Comparison of ENCODE assay signal across 8 cellular contexts in genomic region chr7:128476402-128477335, GRCh38. TPM values are rescaled to one million over a fixed set of nuclear protein-coding genes. Genes with fewer than 3 reads are reported as not detected.
A peak's percentile ranks its signal among the peaks of the same experiment; 100 is the strongest.
DNase-seq lines count a peak whose midpoint lies in the region; ATAC-seq and TF ChIP-seq lines count a peak whose summit lies in the region.
"Not testable (repeated sequence)": the region's sequence is repeated elsewhere in the genome, so short reads cannot be mapped to it uniquely, and the experiment has no call there.

A gene with protein sequence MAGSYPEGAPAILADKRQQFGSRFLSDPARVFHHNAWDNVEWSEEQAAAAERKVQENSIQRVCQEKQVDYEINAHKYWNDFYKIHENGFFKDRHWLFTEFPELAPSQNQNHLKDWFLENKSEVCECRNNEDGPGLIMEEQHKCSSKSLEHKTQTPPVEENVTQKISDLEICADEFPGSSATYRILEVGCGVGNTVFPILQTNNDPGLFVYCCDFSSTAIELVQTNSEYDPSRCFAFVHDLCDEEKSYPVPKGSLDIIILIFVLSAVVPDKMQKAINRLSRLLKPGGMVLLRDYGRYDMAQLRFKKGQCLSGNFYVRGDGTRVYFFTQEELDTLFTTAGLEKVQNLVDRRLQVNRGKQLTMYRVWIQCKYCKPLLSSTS (plus strand): TSS chr7:128476748. CDS start chr7:128476766, 18 bp downstream.

- not testable (repeated sequence) for H3K36me3 Mint-ChIP-seq in activated naive CD4-positive, alpha-beta T cell treated with anti-CD3 and anti-CD28 coated beads, Interleukin-2, amount 50 U/mL, for 24 hours

- DNase-seq in GM10266 (ENCODE audit: extremely low spot score) (peak; percentile 71), NCI-H1048 (lab: John Stamatoyannopoulos, UW) (peak; percentile 93), SK-N-SH (peak; percentile 89), glomerular visceral epithelial cell (ENCODE audit: extremely low spot score) (peak; percentile 93), osteoblast (ENCODE audit: insufficient read length, low spot score, missing footprints) (peak; percentile 90)

- H3K27ac Mint-ChIP-seq in activated naive CD4-positive, alpha-beta T cell treated with anti-CD3 and anti-CD28 coated beads, Interleukin-2, amount 50 U/mL, for 24 hours = peak within 1 kb of the TSS; percentile 99

- H3K36me3 ChIP-seq in SK-N-SH (replicated peaks in 1 of 2; ENCODE audit: control insufficient read depth in 1 of 2, insufficient read depth in 2 of 2, low read length in 1 of 2) = peaks cover 18 to 22% of the 10 kb centered on the region in 2 experiments
- peaks cover 11% of the 10 kb centered on the region for H3K36me3 ChIP-seq in osteoblast (ENCODE audit: insufficient read depth, low read length)
- H3K36me3 ChIP-seq in thymus (ENCODE audit: control insufficient read depth, insufficient read depth) = not testable (repeated sequence)

- not testable (repeated sequence) for TF ChIP-seq RAD21 in SK-N-SH (IDR thresholded peaks at IDR 0.05; ENCODE audit: low read length)

- 1% methylated on average over 52 of the region's 62 CpGs for WGBS in SK-N-SH (ENCODE audit: low lambda C conversion rate)
- WGBS in thymus = under 1% methylated on average over 62 of the region's 62 CpGs

- peak within 1 kb of the TSS; percentile 100 for H2AFZ ChIP-seq in SK-N-SH (ENCODE audit: low read depth)
- H2AFZ ChIP-seq in osteoblast (ENCODE audit: low read length) = peak within 1 kb of the TSS; percentile 91

- peak within 1 kb of the TSS; percentile 91 for H3K4me3 Mint-ChIP-seq in activated naive CD4-positive, alpha-beta T cell treated with anti-CD3 and anti-CD28 coated beads, Interleukin-2, amount 50 U/mL, for 24 hours

- H3K9me3 ChIP-seq in SK-N-SH; osteoblast (ENCODE audit: low read depth, low read length); thymus (ENCODE audit: control insufficient read depth): not testable (repeated sequence)

- peaks cover 20% of the 10 kb centered on the region for H3F3A ChIP-seq in SK-N-SH (replicated peaks; ENCODE audit: insufficient read depth)

- not testable (repeated sequence) for H3K9me2 ChIP-seq in SK-N-SH

- TF ChIP-seq EP300 in SK-N-SH (IDR thresholded peaks at IDR 0.05; ENCODE audit: borderline replicate concordance in 1 of 2, low read depth in 1 of 2, low read length in 1 of 2) = not testable (repeated sequence)

- POLR2A ChIA-PET in SK-N-SH (lab: Yijun Ruan, JAX) = interaction anchor here (1.2 kb wide), 3 partner anchors 21 to 129 kb away, joined by 3 to 6 read pairs (median 3); partner anchors contain the start of gene HILPDA

- not testable (repeated sequence) for H3K9me3 Mint-ChIP-seq in activated naive CD4-positive, alpha-beta T cell treated with anti-CD3 and anti-CD28 coated beads, Interleukin-2, amount 50 U/mL, for 24 hours

- H3K27me3 ChIP-seq in SK-N-SH (ENCODE audit: insufficient read depth); osteoblast (ENCODE audit: insufficient read depth, low read length); thymus (ENCODE audit: control insufficient read depth, insufficient read depth): not testable (repeated sequence)

- CTCF ChIA-PET in SK-N-SH (lab: Yijun Ruan, JAX) = interaction anchor here (0.7 to 5.9 kb wide), 13 partner anchors 15 to 626 kb away, joined by 3 to 49 read pairs (median 4); no protein-coding TSS in a partner anchor

- not testable (repeated sequence) for H4K20me1 ChIP-seq in SK-N-SH (ENCODE audit: insufficient read depth); osteoblast (ENCODE audit: insufficient read depth, low read length)

- peak within 1 kb of the TSS; percentile 91 for H3K9ac ChIP-seq in SK-N-SH

- TF ChIP-seq CTCF in GM10266 (IDR thresholded peaks at IDR 0.05; ENCODE audit: control insufficient read depth, insufficient read depth, low read depth, missing control alignments) (peak; percentile 50), SK-N-SH (IDR thresholded peaks at IDR 0.05) (peak; percentile 46), osteoblast (IDR thresholded peaks at IDR 0.05; ENCODE audit: extremely low read depth, low read depth, low read length) (peak; percentile 28)

- H3K4me2 ChIP-seq in SK-N-SH = peak within 1 kb of the TSS; percentile 77
- H3K4me2 ChIP-seq in osteoblast (ENCODE audit: insufficient read depth, low read length) = peak within 1 kb of the TSS; percentile 90

- peak within 1 kb of the TSS; percentile 70 to 82 for H3K27ac ChIP-seq in SK-N-SH (ENCODE audit: low read depth in 2 of 2, low read length in 1 of 2)
- peak within 1 kb of the TSS; percentile 82 for H3K27ac ChIP-seq in osteoblast (ENCODE audit: low read depth, low read length)
- peak within 1 kb of the TSS; percentile 87 for H3K27ac ChIP-seq in thymus (ENCODE audit: low read depth)

- H3K4me3 ChIP-seq in SK-N-SH (ENCODE audit: low read depth in 2 of 2, low read length in 1 of 2) (peak within 1 kb of the TSS; percentile 89 to 99), osteoblast (ENCODE audit: insufficient read depth, low read length) (peak within 1 kb of the TSS; percentile 84), thymus (ENCODE audit: low read length) (peak within 1 kb of the TSS; percentile 67)

- not testable (repeated sequence) for H3K27me3 Mint-ChIP-seq in activated naive CD4-positive, alpha-beta T cell treated with anti-CD3 and anti-CD28 coated beads, Interleukin-2, amount 50 U/mL, for 24 hours

- peaks cover 50% of the 10 kb centered on the region for H3K79me2 ChIP-seq in SK-N-SH (ENCODE audit: insufficient read depth)
- peaks cover 27% of the 10 kb centered on the region for H3K79me2 ChIP-seq in osteoblast (ENCODE audit: insufficient read depth, low read length)

- peak; percentile 96 for ATAC-seq in HG02588 (IDR thresholded peaks at IDR 0.05; ENCODE audit: unreplicated experiment)

- H3K4me1 Mint-ChIP-seq in activated naive CD4-positive, alpha-beta T cell treated with anti-CD3 and anti-CD28 coated beads, Interleukin-2, amount 50 U/mL, for 24 hours = peaks cover 26% of the 10 kb centered on the region

- H3K4me1 ChIP-seq in SK-N-SH (ENCODE audit: control insufficient read depth in 1 of 2, insufficient read depth in 2 of 2, low read depth in 1 of 2, low read length in 1 of 2); thymus (ENCODE audit: control insufficient read depth, insufficient read depth, low read length): not testable (repeated sequence)
- peaks cover 15% of the 10 kb centered on the region for H3K4me1 ChIP-seq in osteoblast (ENCODE audit: insufficient read depth, low read length)

TF ChIP-seq in SK-N-SH, 30 proteins besides CTCF, POLR2A, EP300 and RAD21 (continues in another document):
- TF ChIP-seq GABPA (IDR thresholded peaks at IDR 0.05; ENCODE audit: low read depth) (peak; percentile 97), SIN3A (IDR thresholded peaks at IDR 0.05; ENCODE audit: borderline replicate concordance, low read depth, low read length) (peak; percentile 75; the same call in 1 of the 2 replicates), YY1 (IDR thresholded peaks at IDR 0.05; ENCODE audit: low read depth) (peak; percentile 97), TAF1 (IDR thresholded peaks at IDR 0.05; ENCODE audit: borderline replicate concordance, low read depth, low read length) (peak; percentile 92), POLR2AphosphoS5 (IDR thresholded peaks at IDR 0.05; ENCODE audit: low read depth, low read length) (peak; percentile 89)
- TF ChIP-seq, protein P1, sequence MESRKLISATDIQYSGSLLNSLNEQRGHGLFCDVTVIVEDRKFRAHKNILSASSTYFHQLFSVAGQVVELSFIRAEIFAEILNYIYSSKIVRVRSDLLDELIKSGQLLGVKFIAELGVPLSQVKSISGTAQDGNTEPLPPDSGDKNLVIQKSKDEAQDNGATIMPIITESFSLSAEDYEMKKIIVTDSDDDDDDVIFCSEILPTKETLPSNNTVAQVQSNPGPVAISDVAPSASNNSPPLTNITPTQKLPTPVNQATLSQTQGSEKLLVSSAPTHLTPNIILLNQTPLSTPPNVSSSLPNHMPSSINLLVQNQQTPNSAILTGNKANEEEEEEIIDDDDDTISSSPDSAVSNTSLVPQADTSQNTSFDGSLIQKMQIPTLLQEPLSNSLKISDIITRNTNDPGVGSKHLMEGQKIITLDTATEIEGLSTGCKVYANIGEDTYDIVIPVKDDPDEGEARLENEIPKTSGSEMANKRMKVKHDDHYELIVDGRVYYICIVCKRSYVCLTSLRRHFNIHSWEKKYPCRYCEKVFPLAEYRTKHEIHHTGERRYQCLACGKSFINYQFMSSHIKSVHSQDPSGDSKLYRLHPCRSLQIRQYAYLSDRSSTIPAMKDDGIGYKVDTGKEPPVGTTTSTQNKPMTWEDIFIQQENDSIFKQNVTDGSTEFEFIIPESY (IDR thresholded peaks at IDR 0.05; ENCODE audit: borderline replicate concordance, low read depth) = peak; percentile 96
- TF ChIP-seq, protein P2, sequence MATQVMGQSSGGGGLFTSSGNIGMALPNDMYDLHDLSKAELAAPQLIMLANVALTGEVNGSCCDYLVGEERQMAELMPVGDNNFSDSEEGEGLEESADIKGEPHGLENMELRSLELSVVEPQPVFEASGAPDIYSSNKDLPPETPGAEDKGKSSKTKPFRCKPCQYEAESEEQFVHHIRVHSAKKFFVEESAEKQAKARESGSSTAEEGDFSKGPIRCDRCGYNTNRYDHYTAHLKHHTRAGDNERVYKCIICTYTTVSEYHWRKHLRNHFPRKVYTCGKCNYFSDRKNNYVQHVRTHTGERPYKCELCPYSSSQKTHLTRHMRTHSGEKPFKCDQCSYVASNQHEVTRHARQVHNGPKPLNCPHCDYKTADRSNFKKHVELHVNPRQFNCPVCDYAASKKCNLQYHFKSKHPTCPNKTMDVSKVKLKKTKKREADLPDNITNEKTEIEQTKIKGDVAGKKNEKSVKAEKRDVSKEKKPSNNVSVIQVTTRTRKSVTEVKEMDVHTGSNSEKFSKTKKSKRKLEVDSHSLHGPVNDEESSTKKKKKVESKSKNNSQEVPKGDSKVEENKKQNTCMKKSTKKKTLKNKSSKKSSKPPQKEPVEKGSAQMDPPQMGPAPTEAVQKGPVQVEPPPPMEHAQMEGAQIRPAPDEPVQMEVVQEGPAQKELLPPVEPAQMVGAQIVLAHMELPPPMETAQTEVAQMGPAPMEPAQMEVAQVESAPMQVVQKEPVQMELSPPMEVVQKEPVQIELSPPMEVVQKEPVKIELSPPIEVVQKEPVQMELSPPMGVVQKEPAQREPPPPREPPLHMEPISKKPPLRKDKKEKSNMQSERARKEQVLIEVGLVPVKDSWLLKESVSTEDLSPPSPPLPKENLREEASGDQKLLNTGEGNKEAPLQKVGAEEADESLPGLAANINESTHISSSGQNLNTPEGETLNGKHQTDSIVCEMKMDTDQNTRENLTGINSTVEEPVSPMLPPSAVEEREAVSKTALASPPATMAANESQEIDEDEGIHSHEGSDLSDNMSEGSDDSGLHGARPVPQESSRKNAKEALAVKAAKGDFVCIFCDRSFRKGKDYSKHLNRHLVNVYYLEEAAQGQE (IDR thresholded peaks at IDR 0.05; ENCODE audit: low read depth, low read length) = peak; percentile 27; the same call in 1 of the 2 replicates

RNA-seq across cellular contexts. Expression of the gene that starts here (rescaled TPM):
- polyA plus RNA-seq in SK-N-SH (2012; rRNA removed) = 22.5 and 27.8 TPM in 2 replicates
- 27.0 and 27.7 TPM in 2 replicates for polyA plus RNA-seq in SK-N-SH (2012; cell fraction: cytosol; rRNA removed)
- 22.5 and 39.9 TPM in 2 replicates for polyA plus RNA-seq in SK-N-SH (2012; cell fraction: nucleus; rRNA removed)
- total RNA-seq in osteoblast = 29.5 and 30.8 TPM in 2 replicates
- 11.6 TPM for polyA plus RNA-seq in thymus

Comparison
In these comparisons a context has a peak if more than half of its experiments do, and no peak if none do; other contexts are left out.
1. Peak in every context shown above with its lines: DNase-seq, ATAC-seq, H3K4me3 ChIP-seq and H3K27ac ChIP-seq.